8 cellular contexts compared by ENCODE assay signal in the genomic region with DNA sequence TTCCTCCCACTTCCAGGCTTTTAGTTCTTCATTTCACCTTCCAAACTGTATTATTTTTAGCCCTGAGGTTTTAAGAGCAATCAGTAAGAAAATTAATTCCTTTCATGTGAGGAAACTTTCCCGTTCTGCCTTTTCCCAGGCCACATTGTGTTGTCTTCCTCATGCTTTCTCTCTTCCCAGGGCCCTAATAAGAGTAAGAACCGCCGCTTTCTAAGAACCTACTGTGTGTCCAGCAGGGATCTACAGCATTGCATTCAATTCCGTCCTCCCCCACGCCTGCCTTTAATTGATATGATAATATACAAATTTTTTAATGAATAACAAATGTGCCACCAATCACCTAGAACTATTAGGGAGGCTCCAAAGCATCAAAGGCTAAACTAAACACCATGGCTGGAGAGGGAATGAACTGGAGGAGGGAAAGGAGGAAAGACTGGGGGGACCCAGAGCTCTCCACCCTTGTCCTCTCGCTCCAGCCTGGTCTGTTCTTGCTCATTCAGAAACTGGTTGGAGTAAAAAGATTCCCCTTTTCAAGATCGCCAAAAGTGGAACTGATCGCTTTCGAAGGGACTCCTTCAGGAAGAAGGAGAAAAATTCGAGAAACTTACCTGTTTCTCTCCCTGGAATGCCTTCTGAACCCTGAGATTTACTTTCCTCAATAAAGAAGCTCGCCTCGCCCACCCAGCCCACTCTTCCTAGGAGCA. TPM values are rescaled to one million over a fixed set of nuclear protein-coding genes. Genes with fewer than 3 reads are reported as not detected.
DNase-seq lines count a peak whose midpoint lies in the region; ATAC-seq and TF ChIP-seq lines count a peak whose summit lies in the region.

No MANE protein-coding gene starts in this region.

- intact Hi-C loops in esophagus squamous epithelium (cut with DNase I): no loop called here

- POLR2A ChIA-PET in RWPE1 (lab: Yijun Ruan, JAX; ENCODE audit: low non-redundant PET): no interaction called here

- TF ChIP-seq CTCF in RWPE1 (conservative IDR thresholded peaks at IDR 0.05; ENCODE audit: low read depth) (no peak), esophagus squamous epithelium (IDR thresholded peaks at IDR 0.05) (no peak)

- peaks cover 2% of the 10 kb centered on the region for H3K36me3 Mint-ChIP-seq in activated CD8-positive, alpha-beta memory T cell treated with anti-CD3 and anti-CD28 coated beads, Interleukin-2, amount 10 ng/mL, durations not matched to agents 7 days and 5 days

- H3K36me3 ChIP-seq in esophagus squamous epithelium: no peaks in the 10 kb centered on the region

- H3K9me3 Mint-ChIP-seq in activated CD8-positive, alpha-beta memory T cell treated with anti-CD3 and anti-CD28 coated beads, Interleukin-2, amount 10 ng/mL, durations not matched to agents 7 days and 5 days (ENCODE audit: low read depth): no peaks in the 10 kb centered on the region
- H3K9me3 Mint-ChIP-seq in stimulated activated naive CD8-positive, alpha-beta T cell treated with anti-CD3 and anti-CD28 coated beads, Interleukin-15, amount 100 ng/mL, for 72 hours: no peaks in the 10 kb centered on the region

- CTCF ChIA-PET in activated CD8-positive, alpha-beta memory T cell treated with anti-CD3 and anti-CD28 coated beads, Interleukin-2, amount 10 ng/mL, durations not matched to agents 7 days and 5 days (lab: Charles Lee): interaction anchor here (1.0 to 1.5 kb wide), 7 partner anchors 8 to 208 kb away, joined by 3 to 12 read pairs (median 3); a partner anchor contains a TSS
- CTCF ChIA-PET in RWPE1 (lab: Yijun Ruan, JAX): no interaction called here

- TF ChIP-seq POLR2A in esophagus squamous epithelium (IDR thresholded peaks at IDR 0.05): no peak

- H3K4me1 Mint-ChIP-seq in activated CD8-positive, alpha-beta memory T cell treated with anti-CD3 and anti-CD28 coated beads, Interleukin-2, amount 10 ng/mL, durations not matched to agents 7 days and 5 days: peaks cover 45% of the 10 kb centered on the region
- H3K4me1 Mint-ChIP-seq in stimulated activated naive CD8-positive, alpha-beta T cell treated with anti-CD3 and anti-CD28 coated beads, Interleukin-15, amount 100 ng/mL, for 72 hours: peaks cover 72% of the 10 kb centered on the region

- H3K9me3 ChIP-seq in esophagus squamous epithelium: no peaks in the 10 kb centered on the region

- H3K27me3 ChIP-seq in esophagus squamous epithelium: no peaks in the 10 kb centered on the region

- DNase-seq in activated CD8-positive, alpha-beta memory T cell treated with anti-CD3 and anti-CD28 coated beads, Interleukin-2, amount 10 ng/mL, durations not matched to agents 7 days and 5 days: no peak
- DNase-seq in activated CD8-positive, alpha-beta memory T cell treated with anti-CD3 and anti-CD28 coated beads, Interleukin-2, amount 50 U/mL, for 4 hours: no peak
- no peak for DNase-seq in RWPE1 (ENCODE audit: low spot score)
- no peak for DNase-seq in esophagus squamous epithelium (lab: John Stamatoyannopoulos, UW)
- DNase-seq in stimulated activated naive CD8-positive, alpha-beta T cell treated with anti-CD3 and anti-CD28 coated beads, Interleukin-15, amount 100 ng/mL, for 72 hours: no peak
- no peak for DNase-seq in GDM1 (lab: John Stamatoyannopoulos, UW)

- peak overlapping the region; percentile 75 for H3K4me3 Mint-ChIP-seq in activated CD8-positive, alpha-beta memory T cell treated with anti-CD3 and anti-CD28 coated beads, Interleukin-2, amount 10 ng/mL, durations not matched to agents 7 days and 5 days
- H3K4me3 Mint-ChIP-seq in stimulated activated naive CD8-positive, alpha-beta T cell treated with anti-CD3 and anti-CD28 coated beads, Interleukin-15, amount 100 ng/mL, for 72 hours: peak overlapping the region; percentile 83 to 89

- peak overlapping the region in 3 of 4 donors; percentile 12 to 58 (median 18) for H3K4me3 ChIP-seq in esophagus squamous epithelium

- H3K27me3 Mint-ChIP-seq in activated CD8-positive, alpha-beta memory T cell treated with anti-CD3 and anti-CD28 coated beads, Interleukin-2, amount 10 ng/mL, durations not matched to agents 7 days and 5 days: peaks cover 22% of the 10 kb centered on the region
- H3K27me3 Mint-ChIP-seq in stimulated activated naive CD8-positive, alpha-beta T cell treated with anti-CD3 and anti-CD28 coated beads, Interleukin-15, amount 100 ng/mL, for 72 hours: no peaks in the 10 kb centered on the region

- WGBS in esophagus squamous epithelium, 2 donors: 59 to 62% methylated on average over 12 of the region's 12 CpGs

- H3K27ac Mint-ChIP-seq in activated CD8-positive, alpha-beta memory T cell treated with anti-CD3 and anti-CD28 coated beads, Interleukin-2, amount 10 ng/mL, durations not matched to agents 7 days and 5 days: peak overlapping the region; percentile 86
- peak overlapping the region; percentile 64 to 97 for H3K27ac Mint-ChIP-seq in stimulated activated naive CD8-positive, alpha-beta T cell treated with anti-CD3 and anti-CD28 coated beads, Interleukin-15, amount 100 ng/mL, for 72 hours

- ATAC-seq in activated CD8-positive, alpha-beta memory T cell treated with anti-CD3 and anti-CD28 coated beads, Interleukin-2, amount 10 ng/mL, durations not matched to agents 7 days and 5 days: no peak
- ATAC-seq in stimulated activated naive CD8-positive, alpha-beta T cell treated with anti-CD3 and anti-CD28 coated beads, Interleukin-15, amount 100 ng/mL, for 72 hours: no peak
- ATAC-seq in HG03520 (IDR thresholded peaks at IDR 0.05; ENCODE audit: unreplicated experiment): no peak
- no peak for ATAC-seq in GM19395 (IDR thresholded peaks at IDR 0.05; ENCODE audit: unreplicated experiment)

- H3K4me1 ChIP-seq in esophagus squamous epithelium: peaks cover 0 to 49% (median 4%) of the 10 kb centered on the region in 3 donors

- H3K27ac ChIP-seq in RWPE1 (peak overlapping the region; percentile 43; the same call in 1 of the 2 replicates), esophagus squamous epithelium (peak overlapping the region in 2 of 4 donors; percentile 33 to 67)

RNA-seq across cellular contexts. Expression of a gene that starts 46.8 kb away (rescaled TPM):
- total RNA-seq in activated CD8-positive, alpha-beta memory T cell treated with anti-CD3 and anti-CD28 coated beads, Interleukin-2, amount 10 ng/mL, durations not matched to agents 7 days and 5 days: not detected
- not detected for total RNA-seq in esophagus squamous epithelium

RNA-seq across cellular contexts. Expression of a gene that starts 54.7 kb away (rescaled TPM):
- not detected for total RNA-seq in activated CD8-positive, alpha-beta memory T cell treated with anti-CD3 and anti-CD28 coated beads, Interleukin-2, amount 10 ng/mL, durations not matched to agents 7 days and 5 days
- not detected for total RNA-seq in esophagus squamous epithelium

RNA-seq across cellular contexts. Expression of a gene that starts 57.5 kb away (rescaled TPM):
- 10 to 100 TPM; 36.6 to 38.0 TPM for total RNA-seq in activated CD8-positive, alpha-beta memory T cell treated with anti-CD3 and anti-CD28 coated beads, Interleukin-2, amount 10 ng/mL, durations not matched to agents 7 days and 5 days
- total RNA-seq in esophagus squamous epithelium: 10 to 100 TPM; 19.4 to 28.8 (median 23.3) TPM
